ENCODE assay signal across 8 cellular contexts in genomic region chr6:166275714-166276166, GRCh38. TPM values are rescaled to one million over a fixed set of nuclear protein-coding genes. Genes with fewer than 3 reads are reported as not detected.
DNase-seq lines count a peak whose midpoint lies in the region; ATAC-seq and TF ChIP-seq lines count a peak whose summit lies in the region.

No MANE protein-coding gene starts in this region.

- H3K4me1 Mint-ChIP-seq in activated T-helper 2 cell treated with anti-CD3 and anti-CD28 coated beads, Interferon-gamma antibody, Interleukin-2, Interleukin-4, amounts not matched to agents 10 μg/mL and 5 μg/mL and 100 μg/mL, durations not matched to agents 14 hours and 24 hours and 36 hours (ENCODE audit: low read depth) = peaks cover 6% of the 10 kb centered on the region
- no peaks in the 10 kb centered on the region for H3K4me1 Mint-ChIP-seq in osteocyte (ENCODE audit: unreplicated experiment)

- no peaks in the 10 kb centered on the region for H3K36me3 ChIP-seq in tibial nerve

- H3K4me3 ChIP-seq in fibroblast of villous mesenchyme (ENCODE audit: low read depth, low read length) (no peak overlapping the region), tibial nerve (no peak overlapping the region)

- no peaks in the 10 kb centered on the region for H3K9me3 ChIP-seq in tibial nerve

- H3K27me3 Mint-ChIP-seq in activated T-helper 2 cell treated with anti-CD3 and anti-CD28 coated beads, Interferon-gamma antibody, Interleukin-2, Interleukin-4, amounts not matched to agents 10 μg/mL and 5 μg/mL and 100 μg/mL, durations not matched to agents 14 hours and 24 hours and 36 hours (ENCODE audit: low read depth) = peaks cover 24% of the 10 kb centered on the region
- H3K27me3 Mint-ChIP-seq in osteocyte (ENCODE audit: unreplicated experiment) = peaks cover 37% of the 10 kb centered on the region

- no peak overlapping the region for H3K4me3 Mint-ChIP-seq in activated T-helper 2 cell treated with anti-CD3 and anti-CD28 coated beads, Interferon-gamma antibody, Interleukin-2, Interleukin-4, amounts not matched to agents 10 μg/mL and 5 μg/mL and 100 μg/mL, durations not matched to agents 14 hours and 24 hours and 36 hours (ENCODE audit: low read depth)
- no peak overlapping the region for H3K4me3 Mint-ChIP-seq in osteocyte (ENCODE audit: unreplicated experiment)

- no peak overlapping the region for H3K27ac Mint-ChIP-seq in activated T-helper 2 cell treated with anti-CD3 and anti-CD28 coated beads, Interferon-gamma antibody, Interleukin-2, Interleukin-4, amounts not matched to agents 10 μg/mL and 5 μg/mL and 100 μg/mL, durations not matched to agents 14 hours and 24 hours and 36 hours
- H3K27ac Mint-ChIP-seq in osteocyte (ENCODE audit: unreplicated experiment) = no peak overlapping the region

- peak; percentile 98 for TF ChIP-seq CTCF in RWPE1 (conservative IDR thresholded peaks at IDR 0.05; ENCODE audit: low read depth)
- peak; percentile 99 for TF ChIP-seq CTCF in fibroblast of villous mesenchyme (IDR thresholded peaks at IDR 0.05; ENCODE audit: insufficient read depth, low read depth, low read length)
- peak; percentile 100 for TF ChIP-seq CTCF in osteocyte (IDR thresholded peaks at IDR 0.05)
- TF ChIP-seq CTCF in tibial nerve (IDR thresholded peaks at IDR 0.05) = peak; percentile 91 to 99 (median 97)

- WGBS in tibial nerve, 2 donors = 2 to 3% methylated on average over 19 to 21 of the region's 21 CpGs

- no peaks in the 10 kb centered on the region for H3K36me3 Mint-ChIP-seq in activated T-helper 2 cell treated with anti-CD3 and anti-CD28 coated beads, Interferon-gamma antibody, Interleukin-2, Interleukin-4, amounts not matched to agents 10 μg/mL and 5 μg/mL and 100 μg/mL, durations not matched to agents 14 hours and 24 hours and 36 hours (ENCODE audit: low read depth)
- no peaks in the 10 kb centered on the region for H3K36me3 Mint-ChIP-seq in osteocyte (ENCODE audit: unreplicated experiment)

- peaks cover 0 to 21% of the 10 kb centered on the region in 2 donors for H3K27me3 ChIP-seq in tibial nerve

- peak; percentile 83 for ATAC-seq in GM19467 (IDR thresholded peaks at IDR 0.05; ENCODE audit: unreplicated experiment)
- ATAC-seq in HG03558 (IDR thresholded peaks at IDR 0.05; ENCODE audit: extremely low read depth, unreplicated experiment) = peak; percentile 72

- no peaks in the 10 kb centered on the region for H3K9me3 Mint-ChIP-seq in activated T-helper 2 cell treated with anti-CD3 and anti-CD28 coated beads, Interferon-gamma antibody, Interleukin-2, Interleukin-4, amounts not matched to agents 10 μg/mL and 5 μg/mL and 100 μg/mL, durations not matched to agents 14 hours and 24 hours and 36 hours
- H3K9me3 Mint-ChIP-seq in osteocyte (ENCODE audit: unreplicated experiment) = no peaks in the 10 kb centered on the region

- intact Hi-C loops in activated T-helper 2 cell treated with anti-CD3 and anti-CD28 coated beads, Interferon-gamma antibody, Interleukin-2, Interleukin-4, amounts not matched to agents 10 μg/mL and 5 μg/mL and 100 μg/mL, durations not matched to agents 14 hours and 24 hours and 36 hours (cut with micrococcal nuclease) = loop anchor here (1.0 to 10.0 kb wide), 3 partner anchors 107 to 349 kb away; partner anchors contain the start of genes MPC1 and RPS6KA2

- POLR2A ChIA-PET in RWPE1 (lab: Yijun Ruan, JAX; ENCODE audit: low non-redundant PET) = no interaction called here

- DNase-seq in DMS153 treated with DMSO at 0.1 percent for 48 hours (lab: John Stamatoyannopoulos, UW; ENCODE audit: unreplicated experiment) (peak; percentile 47), RWPE1 (ENCODE audit: low spot score) (peak; percentile 62), fibroblast of villous mesenchyme (ENCODE audit: low read depth) (peak; percentile 47), osteocyte (ENCODE audit: extremely low spot score, unreplicated experiment) (peak; percentile 92), tibial nerve (ENCODE audit: low spot score in 2 of 2) (peak; percentile 36 to 62)
- peak; percentile 68 for DNase-seq in activated T-helper 2 cell treated with anti-CD3 and anti-CD28 coated beads, Interferon-gamma antibody, Interleukin-2, Interleukin-4, amounts not matched to agents 10 μg/mL and 5 μg/mL and 100 μg/mL, durations not matched to agents 14 hours and 24 hours and 36 hours (ENCODE audit: low spot score)

- TF ChIP-seq POLR2A in tibial nerve (IDR thresholded peaks at IDR 0.05) = no peak

- H3K4me1 ChIP-seq in tibial nerve = peaks cover 0 to 12% (median 0%) of the 10 kb centered on the region in 4 donors

- CTCF ChIA-PET in RWPE1 (lab: Yijun Ruan, JAX) = interaction anchor here (0.5 to 2.4 kb wide), 14 partner anchors 8 to 378 kb away, joined by 3 to 11 read pairs (median 4); no protein-coding TSS in a partner anchor

- TF ChIP-seq EP300 in tibial nerve (IDR thresholded peaks at IDR 0.05) = no peak

- H3K27ac ChIP-seq in RWPE1 (no peak overlapping the region), tibial nerve (no peak overlapping the region)

RNA-seq across cellular contexts. Expression of gene PRR18, which starts 32.5 kb away (rescaled TPM):
- total RNA-seq in activated T-helper 2 cell treated with anti-CD3 and anti-CD28 coated beads, Interferon-gamma antibody, Interleukin-2, Interleukin-4, amounts not matched to agents 10 μg/mL and 5 μg/mL and 100 μg/mL, durations not matched to agents 14 hours and 24 hours and 36 hours = 0.14 and 0.25 TPM in 2 replicates
- total RNA-seq in fibroblast of villous mesenchyme (under 0.01 TPM in 1 of 2 replicates, not detected in the other), osteocyte (not detected in 2 replicates), tibial nerve (under 1 TPM in 3 of 4 donors, not detected in 1; 0.21 to 0.60 (median 0.44) TPM)
